ENCODE assay signal across 1 cellular context in genomic region chr9:101399641-101399965, GRCh38.
TF ChIP-seq lines count a peak whose summit lies in the region.

No MANE protein-coding gene starts in this region.

TF ChIP-seq in K562, 482 proteins besides CTCF, POLR2A, EP300 and RAD21:
- TF ChIP-seq ZBTB43 (CRISPR knock-in tag; IDR thresholded peaks at IDR 0.05) (no peak), BRD9 (IDR thresholded peaks at IDR 0.05; ENCODE audit: low read depth, partially characterized antibody) (no peak), TCF15 (CRISPR knock-in tag; IDR thresholded peaks at IDR 0.05) (no peak), MEIS2 (IDR thresholded peaks at IDR 0.05; ENCODE audit: partially characterized antibody) (peak; percentile 10), CEBPG (CRISPR knock-in tag; IDR thresholded peaks at IDR 0.05) (0 out of 2 replicates have a peak, but pooled peaks have one; percentile 21), CEBPG (tag; conservative IDR thresholded peaks at IDR 0.05 in 1 of 2, IDR thresholded peaks at IDR 0.05 in 1 of 2) (peak in 1 of 2 experiments; percentile 52; a peak in 2 of 4 replicates), CEBPB (tag; IDR thresholded peaks at IDR 0.05) (peak; percentile 64), PATZ1 (CRISPR knock-in tag; IDR thresholded peaks at IDR 0.05; ENCODE audit: borderline replicate concordance) (no peak), U2AF2 (optimal IDR thresholded peaks at IDR 0.05; ENCODE audit: low read depth, low read length) (no peak)
TF ChIP-seq in K562: peak in this region for 3.
